In the genomic region with DNA sequence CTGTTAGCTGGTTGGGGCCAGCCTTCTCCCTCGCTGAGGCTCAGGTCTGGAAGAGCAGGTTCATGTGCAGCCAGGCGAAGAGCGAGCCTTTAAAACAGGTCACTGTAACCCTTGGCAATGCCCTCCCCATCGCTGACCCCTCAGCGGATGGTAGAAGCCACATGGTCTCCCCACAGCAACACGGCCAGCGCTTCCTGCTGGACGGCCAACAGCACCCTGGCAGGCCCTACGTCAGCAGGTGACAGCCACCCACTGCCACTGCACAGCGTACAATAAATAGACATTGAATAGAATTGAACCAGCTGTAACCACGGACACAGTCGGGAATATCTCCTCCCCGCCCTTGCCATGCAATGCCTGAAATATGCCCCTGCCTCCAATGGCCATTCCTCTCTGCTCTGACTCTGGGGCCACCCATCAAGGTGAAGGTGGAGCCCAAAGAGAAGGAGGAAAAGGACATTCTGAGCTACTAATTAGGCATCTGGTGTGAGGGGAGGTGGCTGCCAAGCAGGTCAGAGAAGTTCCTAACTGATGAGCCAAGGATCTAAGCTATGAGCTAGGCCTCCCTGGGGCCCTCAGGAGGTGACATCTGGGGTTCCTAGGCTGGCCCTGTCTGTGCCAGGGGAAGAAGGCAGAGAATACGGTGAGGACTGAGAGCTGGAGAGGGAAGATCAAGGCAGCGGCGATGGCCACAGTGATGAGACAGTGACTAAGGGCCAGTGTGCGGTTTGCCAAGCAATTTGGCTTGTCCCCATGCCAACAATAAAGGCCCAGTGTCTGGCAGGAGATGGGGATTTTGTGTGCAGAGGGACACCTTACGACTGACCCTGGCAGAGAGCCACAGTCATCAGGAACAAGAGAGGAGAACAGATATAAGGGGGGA, we compare ENCODE assay signal across 11 cellular contexts.
DNase-seq lines count a peak whose midpoint lies in the region; ATAC-seq and TF ChIP-seq lines count a peak whose summit lies in the region.
"Had no signal": no experiment of that assay in that cellular context is flagged by ENCODE, and none has a peak within 500 bp of the region (broad histone marks: within the 10 kb centered on the region; RNA-seq: fewer than 3 reads in every experiment).

No MANE protein-coding gene starts in this region.

- DNase-seq in EH (ENCODE audit: low read depth) (peak; percentile 50), NCI-H146 treated with DMSO at 0.1 percent for 48 hours (lab: John Stamatoyannopoulos, UW; ENCODE audit: unreplicated experiment) (peak; percentile 40), mammary epithelial cell (peak; percentile 32), myocyte (ENCODE audit: low read depth) (peak; percentile 80), WERI-Rb-1 (no peak), RPMI8226 (no peak), islet precursor cell (no peak)
- DNase-seq: activated T-cell treated with anti-CD3 and anti-CD28 coated beads, Interleukin-2, amount 50 U/mL, for 48 hours; cerebellar nuclear complex; glutamatergic neuron had no signal

- H3K36me3 ChIP-seq in mammary epithelial cell (ENCODE audit: insufficient read depth, low read length) (no peaks in the 10 kb centered on the region), WERI-Rb-1 (no peaks in the 10 kb centered on the region; the same call in 1 of the 2 replicates)

- H3K9ac ChIP-seq in mammary epithelial cell (ENCODE audit: insufficient read depth, low read length): no peak overlapping the region

- peaks cover 40% of the 10 kb centered on the region for H3K4me1 ChIP-seq in mammary epithelial cell (ENCODE audit: insufficient read depth, low read length)

- H3K9me3 ChIP-seq in mammary epithelial cell (replicated peaks; ENCODE audit: insufficient read depth, low read length) (no peaks in the 10 kb centered on the region), WERI-Rb-1 (ENCODE audit: severe bottlenecking) (no peaks in the 10 kb centered on the region)

- no peaks in the 10 kb centered on the region for H4K20me1 ChIP-seq in mammary epithelial cell (ENCODE audit: insufficient read depth, low read length)

- in situ Hi-C loops in mammary epithelial cell (cut with MboI; ENCODE audit: low sequenced_read_pairs in 2 of 2): no loop called here

- H2AFZ ChIP-seq in mammary epithelial cell (ENCODE audit: low read depth, low read length): no peak overlapping the region

- dilution Hi-C loops in mammary epithelial cell (cut with HindIII; ENCODE audit: low sequenced_read_pairs): no loop called here

- no peaks in the 10 kb centered on the region for H3K79me2 ChIP-seq in mammary epithelial cell (ENCODE audit: insufficient read depth, low read length)

- 55% methylated on average over 18 of the region's 18 CpGs for WGBS in mammary epithelial cell (ENCODE audit: low coverage, missing lambda C conversion rate)

- intact Hi-C loops in mammary epithelial cell (cut with micrococcal nuclease): loop anchor here (5.0 to 10.0 kb wide), 2 partner anchors 83 to 161 kb away; no protein-coding TSS in a partner anchor

- no peak for TF ChIP-seq CTCF in mammary epithelial cell (conservative IDR thresholded peaks at IDR 0.05 in 1 of 2, IDR thresholded peaks at IDR 0.05 in 1 of 2; ENCODE audit: extremely low read depth in 1 of 2, insufficient read depth in 1 of 2, low read depth in 1 of 2, low read length in 2 of 2)
- no peak for TF ChIP-seq CTCF in WERI-Rb-1 (IDR thresholded peaks at IDR 0.05; ENCODE audit: low read depth, low read length)

- BruUV-seq in mammary epithelial cell (replicated peaks; lab: Mats Ljungman, UMichigan): no TSS peak

- H3K4me3 ChIP-seq in mammary epithelial cell (replicated peaks in 1 of 3; ENCODE audit: insufficient read depth in 1 of 3, low read depth in 2 of 3, low read length in 3 of 3): no peak overlapping the region
- no peak overlapping the region for H3K4me3 ChIP-seq in WERI-Rb-1 (ENCODE audit: low read depth, low read length)

- CTCF ChIA-PET in mammary epithelial cell (lab: Charles Lee; ENCODE audit: low non-redundant PET): no interaction called here

- no peak overlapping the region for H3K27ac ChIP-seq in mammary epithelial cell (ENCODE audit: insufficient read depth, low read depth, low read length)
- H3K27ac ChIP-seq in WERI-Rb-1: no peak overlapping the region

- ATAC-seq in GM18873 (IDR thresholded peaks at IDR 0.05; ENCODE audit: low FRiP score, unreplicated experiment): no peak

- no peaks in the 10 kb centered on the region for H3K27me3 ChIP-seq in mammary epithelial cell (ENCODE audit: insufficient read depth, low read length)
- H3K27me3 ChIP-seq in WERI-Rb-1 (ENCODE audit: insufficient read depth, low read depth, severe bottlenecking): no peaks in the 10 kb centered on the region

- H3K4me2 ChIP-seq in mammary epithelial cell (ENCODE audit: insufficient read depth, low read depth, low read length): no peak overlapping the region

Comparison
In these comparisons a context has a peak if more than half of its experiments do, and no peak if none do; other contexts are left out.
1. DNase-seq: peak in EH (single experiment), NCI-H146 treated with DMSO at 0.1 percent for 48 hours (single experiment), mammary epithelial cell (single experiment) and myocyte (single experiment); none in WERI-Rb-1 (single experiment), RPMI8226 (single experiment) and islet precursor cell (single experiment).